ENCODE assay signal across 8 cellular contexts in genomic region chr1:209784276-209785169, GRCh38. TPM values are rescaled to one million over a fixed set of nuclear protein-coding genes. Genes with fewer than 3 reads are reported as not detected.
A peak's percentile ranks its signal among the peaks of the same experiment; 100 is the strongest.
DNase-seq lines count a peak whose midpoint lies in the region; ATAC-seq and TF ChIP-seq lines count a peak whose summit lies in the region.

C1orf74 (minus strand) TSS chr1:209784559; CDS start chr1:209783634, 925 bp downstream.

- peak; percentile 97 for TF ChIP-seq POLR2A in GM19099 (IDR thresholded peaks at IDR 0.05; ENCODE audit: extremely low read depth, insufficient read length, low read depth)

- peak; percentile 92 to 93 for DNase-seq in AML-193 (lab: John Stamatoyannopoulos, UW)
- peak; percentile 99 for DNase-seq in NCI-H446 treated with DMSO at 0.1 percent for 48 hours (lab: John Stamatoyannopoulos, UW)
- DNase-seq in activated CD4-positive, CD25-positive, alpha-beta regulatory T cell treated with anti-CD3 and anti-CD28 coated beads, Interleukin-2, amount 50 U/mL, for 72 hours: peak; percentile 99
- DNase-seq in cerebellum (ENCODE audit: low spot score): peak; percentile 98
- peak; percentile 99 for DNase-seq in islet precursor cell
- DNase-seq in stimulated activated CD4-positive, alpha-beta T cell treated with anti-CD3 and anti-CD28 coated beads, Interleukin-12 subunit alpha, Interleukin-12 subunit beta, amount 100 ng/mL, for 4 hours: peak; percentile 99

- ATAC-seq in HG03378 (IDR thresholded peaks at IDR 0.05; ENCODE audit: unreplicated experiment): peak; percentile 93

RNA-seq across cellular contexts. Expression of gene C1orf74, which starts in this region (rescaled TPM):
- 2.4 TPM for total RNA-seq in cerebellum

Comparison
In these comparisons a context has a peak if more than half of its experiments do, and no peak if none do; other contexts are left out.
1. Peak in every context shown above with its lines: DNase-seq and ATAC-seq.